In the genomic region with DNA sequence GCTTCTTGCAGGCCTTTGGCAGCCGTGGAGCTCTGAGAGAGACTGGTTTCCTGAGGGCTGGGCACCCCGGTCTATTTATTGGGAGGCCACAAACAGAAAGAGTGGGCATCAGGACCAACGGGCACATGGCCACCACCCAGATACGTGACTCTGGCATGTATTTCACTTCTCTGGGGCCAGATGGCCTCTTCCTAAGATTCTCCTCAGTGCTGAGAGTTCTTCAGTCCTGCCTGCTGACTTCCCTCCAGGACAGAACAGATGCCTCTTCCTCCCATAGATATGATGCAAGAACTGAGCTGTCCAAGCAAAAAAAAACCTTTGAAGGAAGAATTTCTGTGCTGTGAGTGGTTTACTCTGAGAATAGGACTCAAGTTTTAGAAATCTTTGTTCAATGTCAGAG, we compare ENCODE assay signal across 10 cellular contexts.
DNase-seq lines count a peak whose midpoint lies in the region; ATAC-seq and TF ChIP-seq lines count a peak whose summit lies in the region.
"Had no signal": no experiment of that assay in that cellular context is flagged by ENCODE, and none has a peak within 500 bp of the region (broad histone marks: within the 10 kb centered on the region; RNA-seq: fewer than 3 reads in every experiment).

No MANE protein-coding gene starts in this region.

- peak; percentile 81 for DNase-seq in AG08395 (ENCODE audit: low spot score)
- peak; percentile 57 to 61 for DNase-seq in Kasumi-1 (lab: John Stamatoyannopoulos, UW)
- peak; percentile 47 for DNase-seq in brain microvascular endothelial cell
- DNase-seq in left lung: no peak
- DNase-seq in NCI-H774 (lab: John Stamatoyannopoulos, UW): no peak
- DNase-seq in NAMALWA (ENCODE audit: low spot score): no peak
- DNase-seq: NCI-H2227 treated with DMSO at 0.1 percent for 48 hours had no signal

- H3K27me3 ChIP-seq in brain microvascular endothelial cell (replicated peaks): no peaks in the 10 kb centered on the region
- no peaks in the 10 kb centered on the region for H3K27me3 ChIP-seq in left lung
- H3K27me3 ChIP-seq: adrenal gland had no signal

- peak overlapping the region; percentile 57 for H3K27ac ChIP-seq in brain microvascular endothelial cell
- H3K27ac ChIP-seq in left lung: no peak overlapping the region

- peaks cover 7 to 8% of the 10 kb centered on the region in 2 donors for H3K4me1 ChIP-seq in left lung

- in situ Hi-C loops in brain microvascular endothelial cell (cut with HindIII; ENCODE audit: low pct_ligation_motif_present, low sequenced_read_pairs): no loop called here

- TF ChIP-seq CTCF in brain microvascular endothelial cell (IDR thresholded peaks at IDR 0.05; ENCODE audit: low read depth, low read length, missing control alignments) (no peak), left lung (IDR thresholded peaks at IDR 0.05) (no peak)

- intact Hi-C loops in left lung (cut with DNase I): no loop called here

- H3K36me3 ChIP-seq in brain microvascular endothelial cell (replicated peaks) (no peaks in the 10 kb centered on the region), left lung (no peaks in the 10 kb centered on the region)
- H3K36me3 ChIP-seq: adrenal gland had no signal

- ATAC-seq in left lung (peak; percentile 59), GM18858 (IDR thresholded peaks at IDR 0.05; ENCODE audit: unreplicated experiment) (no peak), GM18907 (IDR thresholded peaks at IDR 0.05; ENCODE audit: unreplicated experiment) (no peak)

- H3K4me3 ChIP-seq in brain microvascular endothelial cell (ENCODE audit: low read depth, low read length) (no peak overlapping the region), left lung (no peak overlapping the region)
- H3K4me3 ChIP-seq: adrenal gland had no signal

- no peaks in the 10 kb centered on the region for H3K9me3 ChIP-seq in left lung
- H3K9me3 ChIP-seq: adrenal gland had no signal

Comparison
In these comparisons a context has a peak if more than half of its experiments do, and no peak if none do; other contexts are left out.
1. DNase-seq: peak in AG08395 (single experiment), Kasumi-1 (2 of 2) and brain microvascular endothelial cell (single experiment); none in left lung (0 of 2), NCI-H774 (single experiment) and NAMALWA (single experiment).